23 cellular contexts compared by ENCODE assay signal in the genomic region with DNA sequence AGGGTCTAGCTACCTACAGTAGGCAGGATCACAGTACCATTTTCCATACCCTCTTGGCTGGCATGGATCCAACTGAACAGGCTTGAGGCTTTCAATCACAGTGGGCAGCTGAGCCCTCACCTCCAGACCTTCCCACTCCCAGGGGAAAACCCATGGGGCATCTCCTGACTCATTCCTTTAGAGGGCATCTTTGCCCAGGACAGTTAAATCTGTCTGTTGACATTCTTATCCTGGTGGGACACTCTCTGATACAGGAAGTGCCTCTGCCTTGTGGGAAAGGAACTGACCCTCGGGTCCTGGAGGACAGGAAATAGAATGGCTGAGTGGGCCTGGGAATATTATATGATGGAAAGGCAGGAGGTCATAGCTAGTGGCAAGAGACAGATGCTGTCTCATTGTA. TPM values are rescaled to one million over a fixed set of nuclear protein-coding genes. Genes with fewer than 3 reads are reported as not detected.
DNase-seq lines count a peak whose midpoint lies in the region; ATAC-seq lines count a peak whose summit lies in the region.
"Had no signal": no experiment of that assay in that cellular context is flagged by ENCODE, and none has a peak within 500 bp of the region (broad histone marks: within the 10 kb centered on the region; RNA-seq: fewer than 3 reads in every experiment).

No MANE protein-coding gene starts in this region.

- no peak for ATAC-seq in stimulated activated naive B cell treated with anti-CD40 and anti-IgM and Interleukin-4, amounts not matched to agents 10 μg/mL and 1 μg/mL and 100 μg/mL, for 72 hours (replicated peaks)
- ATAC-seq in sciatic nerve: no peak
- no peak for ATAC-seq in left lobe of liver
- ATAC-seq: GM23338; left ventricle myocardium superior; mucosa of descending colon; stimulated activated memory B cell treated with anti-CD40 and anti-IgM and Interleukin-4, amounts not matched to agents 10 μg/mL and 1 μg/mL and 100 μg/mL, for 72 hours; T-cell had no signal

- H3K4me3 Mint-ChIP-seq in stimulated activated naive B cell treated with anti-CD40 and anti-IgM and Interleukin-4, amounts not matched to agents 10 μg/mL and 1 μg/mL and 100 μg/mL, for 72 hours: no peak overlapping the region
- H3K4me3 Mint-ChIP-seq: activated T-cell treated with anti-CD3 and anti-CD28 coated beads, Interleukin-2, amount 50 U/mL, for 24 hours; CD8-positive, alpha-beta memory T cell; GM23338; stimulated activated memory B cell treated with anti-CD40 and anti-IgM and Interleukin-4, amounts not matched to agents 10 μg/mL and 1 μg/mL and 100 μg/mL, for 72 hours; T-cell had no signal

- peak; percentile 19 for DNase-seq in DMS 273 (lab: John Stamatoyannopoulos, UW; ENCODE audit: unreplicated experiment)
- no peak for DNase-seq in DMS 273 treated with DMSO at 0.1 percent for 48 hours (lab: John Stamatoyannopoulos, UW)
- peak; percentile 60 for DNase-seq in NCI-H69 (lab: John Stamatoyannopoulos, UW)
- peak; percentile 82 for DNase-seq in glomerular visceral epithelial cell (ENCODE audit: extremely low spot score)
- no peak for DNase-seq in stimulated activated naive B cell treated with anti-CD40 and anti-IgM and Interleukin-4, amounts not matched to agents 10 μg/mL and 1 μg/mL and 100 μg/mL, for 72 hours
- no peak for DNase-seq in sciatic nerve (ENCODE audit: low spot score)
- DNase-seq in left lobe of liver (ENCODE audit: low spot score): no peak
- no peak for DNase-seq in HUDEP-2 (lab: John Stamatoyannopoulos, UW; ENCODE audit: unreplicated experiment in 76 of 76)
- DNase-seq: activated CD4-positive, alpha-beta T cell treated with anti-CD3 and anti-CD28 coated beads for 1 hour; activated CD8-positive, alpha-beta memory T cell treated with anti-CD3 and anti-CD28 coated beads for 24 hours; activated naive CD4-positive, alpha-beta T cell; activated T-cell treated with anti-CD3 and anti-CD28 coated beads, Interleukin-2, amount 50 U/mL, for 24 hours; AML-193; amygdala; CD8-positive, alpha-beta memory T cell; KG1; left ventricle myocardium superior; mucosa of descending colon; NCI-H1694 treated with DMSO at 0.1 percent for 48 hours; SHP77 treated with DMSO at 0.1 percent for 48 hours; T-cell had no signal

- no peaks in the 10 kb centered on the region for H3K36me3 Mint-ChIP-seq in stimulated activated naive B cell treated with anti-CD40 and anti-IgM and Interleukin-4, amounts not matched to agents 10 μg/mL and 1 μg/mL and 100 μg/mL, for 72 hours
- H3K36me3 Mint-ChIP-seq: CD8-positive, alpha-beta memory T cell; stimulated activated memory B cell treated with anti-CD40 and anti-IgM and Interleukin-4, amounts not matched to agents 10 μg/mL and 1 μg/mL and 100 μg/mL, for 72 hours; T-cell had no signal

- intact Hi-C loops in sciatic nerve (cut with DNase I): no loop called here

- H3K9me3 Mint-ChIP-seq in stimulated activated naive B cell treated with anti-CD40 and anti-IgM and Interleukin-4, amounts not matched to agents 10 μg/mL and 1 μg/mL and 100 μg/mL, for 72 hours: no peaks in the 10 kb centered on the region
- H3K9me3 Mint-ChIP-seq: activated T-cell treated with anti-CD3 and anti-CD28 coated beads, Interleukin-2, amount 50 U/mL, for 24 hours; CD8-positive, alpha-beta memory T cell; GM23338; stimulated activated memory B cell treated with anti-CD40 and anti-IgM and Interleukin-4, amounts not matched to agents 10 μg/mL and 1 μg/mL and 100 μg/mL, for 72 hours; T-cell had no signal

- peak overlapping the region; percentile 42 for H3K27ac Mint-ChIP-seq in stimulated activated naive B cell treated with anti-CD40 and anti-IgM and Interleukin-4, amounts not matched to agents 10 μg/mL and 1 μg/mL and 100 μg/mL, for 72 hours
- H3K27ac Mint-ChIP-seq: activated T-cell treated with anti-CD3 and anti-CD28 coated beads, Interleukin-2, amount 50 U/mL, for 24 hours; CD8-positive, alpha-beta memory T cell; GM23338; stimulated activated memory B cell treated with anti-CD40 and anti-IgM and Interleukin-4, amounts not matched to agents 10 μg/mL and 1 μg/mL and 100 μg/mL, for 72 hours; T-cell had no signal

- peaks cover 12 to 14% of the 10 kb centered on the region in 2 donors for H3K27me3 Mint-ChIP-seq in stimulated activated naive B cell treated with anti-CD40 and anti-IgM and Interleukin-4, amounts not matched to agents 10 μg/mL and 1 μg/mL and 100 μg/mL, for 72 hours

- H3K4me1 Mint-ChIP-seq in stimulated activated naive B cell treated with anti-CD40 and anti-IgM and Interleukin-4, amounts not matched to agents 10 μg/mL and 1 μg/mL and 100 μg/mL, for 72 hours: peaks cover 11 to 14% of the 10 kb centered on the region in 2 donors
- H3K4me1 Mint-ChIP-seq: T-cell had no signal

RNA-seq across cellular contexts. Expression of gene EPB41L1, which starts 10.2 kb away (rescaled TPM):
- total RNA-seq in sciatic nerve (53.2 TPM), left lobe of liver (5.0 TPM)

Comparison
In these comparisons a context has a peak if more than half of its experiments do, and no peak if none do; other contexts are left out.
1. DNase-seq: peak in DMS 273 (single experiment), NCI-H69 (single experiment) and glomerular visceral epithelial cell (single experiment); none in DMS 273 treated with DMSO at 0.1 percent for 48 hours (single experiment), stimulated activated naive B cell treated with anti-CD40 and anti-IgM and Interleukin-4, amounts not matched to agents 10 μg/mL and 1 μg/mL and 100 μg/mL, for 72 hours (single experiment), sciatic nerve (single experiment), left lobe of liver (single experiment) and HUDEP-2 (0 of 76).